In the genomic region with DNA sequence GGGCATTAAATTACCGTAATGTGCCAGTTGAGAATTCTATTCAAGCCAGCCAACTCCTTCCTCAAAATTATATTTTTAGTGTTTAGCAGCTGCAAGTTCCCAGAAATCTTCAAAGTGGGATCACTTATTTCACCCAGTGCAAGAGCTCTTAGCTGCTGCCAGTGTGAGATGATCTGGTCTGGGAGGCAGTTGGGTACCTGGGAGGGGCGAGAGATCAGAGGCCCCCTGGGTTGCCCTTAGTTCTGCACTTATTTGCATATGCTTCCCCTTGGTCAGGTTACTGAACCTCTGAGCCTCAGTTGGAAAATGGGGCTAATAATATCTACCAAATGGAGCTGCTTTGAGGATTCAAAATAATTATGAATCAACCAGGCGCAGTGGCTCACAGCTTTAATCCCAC, we compare ENCODE assay signal across 20 cellular contexts.
"Had no signal": no experiment of that assay in that cellular context is flagged by ENCODE, and none has a peak within 500 bp of the region (broad histone marks: within the 10 kb centered on the region; RNA-seq: fewer than 3 reads in every experiment).

No MANE protein-coding gene starts in this region.

- H3K9me3 ChIP-seq: esophagus muscularis mucosa, gastroesophageal sphincter, psoas muscle, right lobe of liver, stomach, thoracic aorta, transverse colon had no signal

- ATAC-seq: effector memory CD8-positive, alpha-beta T cell; gastroesophageal sphincter; left cardiac atrium; left ventricle myocardium superior; natural killer cell; psoas muscle; right lobe of liver had no signal

- H3K4me1 Mint-ChIP-seq: natural killer cell had no signal

- H3K36me3 ChIP-seq: esophagus muscularis mucosa, gastroesophageal sphincter, right lobe of liver, spleen, stomach, thoracic aorta, transverse colon had no signal

- H3K36me3 Mint-ChIP-seq: natural killer cell had no signal

- H3K27ac Mint-ChIP-seq: effector memory CD8-positive, alpha-beta T cell; natural killer cell had no signal

- H3K4me3 ChIP-seq: esophagus muscularis mucosa, gastroesophageal sphincter, psoas muscle, right lobe of liver, spleen, stomach, thoracic aorta, transverse colon had no signal

- H3K27ac ChIP-seq: epithelial cell of prostate, esophagus muscularis mucosa, gastroesophageal sphincter, psoas muscle, right lobe of liver, spleen, stomach, thoracic aorta, transverse colon had no signal

- H3K27me3 Mint-ChIP-seq: effector memory CD8-positive, alpha-beta T cell had no signal

- H3K27me3 ChIP-seq: esophagus muscularis mucosa, gastroesophageal sphincter, right lobe of liver, spleen, stomach, transverse colon had no signal

- H3K4me1 ChIP-seq: esophagus muscularis mucosa, gastroesophageal sphincter, psoas muscle, right lobe of liver, spleen, stomach, transverse colon had no signal

- H3K4me3 Mint-ChIP-seq: effector memory CD8-positive, alpha-beta T cell; natural killer cell had no signal

- DNase-seq: central memory CD4-positive, alpha-beta T cell; effector memory CD8-positive, alpha-beta T cell; glutamatergic neuron; kidney; left cardiac atrium; left ventricle myocardium superior; natural killer cell; psoas muscle; retina; right lobe of liver; spleen; stimulated activated CD4-positive, alpha-beta T cell treated with anti-CD3 and anti-CD28 coated beads, Interleukin-2, amount 100 ng/mL, for 24 hours; stimulated activated naive CD4-positive, alpha-beta T cell; stomach; substantia nigra; transverse colon had no signal
